In genomic region chr16:53159781-53160436, GRCh38 we compare ENCODE assay signal across 8 cellular contexts.
DNase-seq lines count a peak whose midpoint lies in the region; ATAC-seq, FAIRE-seq and TF ChIP-seq lines count a peak whose summit lies in the region.

No MANE protein-coding gene starts in this region.

- H3K27ac Mint-ChIP-seq in mesothelial cell of epicardium, result no peak overlapping the region

- H4K20me1 ChIP-seq in OCI-LY7 (ENCODE audit: insufficient read depth, low read length), result 0 out of 2 replicates have a peak, but pooled peaks cover 3% of the 10 kb centered on the region

- POLR2A ChIA-PET in OCI-LY7 (lab: Charles Lee), result interaction anchor here (0.5 to 1.7 kb wide), 4 partner anchors 9 to 102 kb away, joined by 3 to 5 read pairs (median 3); no protein-coding TSS in a partner anchor

- H3K9me2 ChIP-seq in OCI-LY7 (ENCODE audit: insufficient read depth, low read length), result no peaks in the 10 kb centered on the region

- H3K9me3 Mint-ChIP-seq in mesothelial cell of epicardium, result no peaks in the 10 kb centered on the region

- peaks cover 15% of the 10 kb centered on the region for H3K36me3 Mint-ChIP-seq in mesothelial cell of epicardium

- H3K4me3 ChIP-seq in OCI-LY7 (ENCODE audit: low read depth, low read length, poor library complexity, severe bottlenecking), result no peak overlapping the region

- H2AFZ ChIP-seq in OCI-LY7 (ENCODE audit: low read length), result no peak overlapping the region

- no peaks in the 10 kb centered on the region for H3K9me3 ChIP-seq in OCI-LY7 (ENCODE audit: low read length)

- DNase-seq in ELR (ENCODE audit: low read depth), result peak; percentile 69
- DNase-seq in OCI-LY7 (ENCODE audit: low spot score), result peak; percentile 75
- DNase-seq in dermis microvascular lymphatic vessel endothelial cell (ENCODE audit: low read depth in 2 of 2), result peak; percentile 58 to 76
- DNase-seq in mesothelial cell of epicardium (ENCODE audit: low spot score in 2 of 2, unreplicated experiment in 2 of 2), result no peak

- no TSS peak for BruUV-seq in OCI-LY7 (replicated peaks; lab: Mats Ljungman, UMichigan)

- FAIRE-seq in A204.1 (lab: Jason Lieb, UNC), result peak; percentile 39

- H3K79me2 ChIP-seq in OCI-LY7 (ENCODE audit: insufficient read depth, low read depth, low read length), result peaks cover 58% of the 10 kb centered on the region

- no peak overlapping the region for H3K27ac ChIP-seq in OCI-LY7 (ENCODE audit: low read depth, low read length, poor library complexity, severe bottlenecking)

- no peak overlapping the region for H3K4me3 Mint-ChIP-seq in mesothelial cell of epicardium

- ATAC-seq in HG02981 (IDR thresholded peaks at IDR 0.05; ENCODE audit: unreplicated experiment) (peak; percentile 56), HG03095 (IDR thresholded peaks at IDR 0.05; ENCODE audit: unreplicated experiment) (no peak), GM18873 (IDR thresholded peaks at IDR 0.05; ENCODE audit: low FRiP score, unreplicated experiment) (no peak)

- H3K4me1 ChIP-seq in OCI-LY7 (ENCODE audit: insufficient read depth, low read length, poor library complexity, severe bottlenecking), result no peaks in the 10 kb centered on the region

- H3K27me3 Mint-ChIP-seq in mesothelial cell of epicardium (ENCODE audit: low read depth), result no peaks in the 10 kb centered on the region

- peaks cover 2% of the 10 kb centered on the region for H3K4me1 Mint-ChIP-seq in mesothelial cell of epicardium

- H3K4me2 ChIP-seq in OCI-LY7 (ENCODE audit: low read length), result no peak overlapping the region

- peaks cover 80% of the 10 kb centered on the region for H3K36me3 ChIP-seq in OCI-LY7 (ENCODE audit: insufficient read depth, low read length)

- TF ChIP-seq CTCF in OCI-LY7 (conservative IDR thresholded peaks at IDR 0.05; ENCODE audit: low read length), result peak; percentile 91
- TF ChIP-seq CTCF in mesothelial cell of epicardium (IDR thresholded peaks at IDR 0.05; ENCODE audit: unreplicated experiment), result peak; percentile 76

- CTCF ChIA-PET in OCI-LY7 (lab: Charles Lee; ENCODE audit: unreplicated experiment), result interaction anchor here (0.5 kb wide), 1 partner anchor 112 kb away, joined by 3 read pairs; no protein-coding TSS in a partner anchor

- intact Hi-C loops in OCI-LY7 (cut with micrococcal nuclease; ENCODE audit: unreplicated experiment), result loop anchor here (1.0 to 2.0 kb wide), 2 partner anchors 29 to 105 kb away; no protein-coding TSS in a partner anchor

Comparison
In these comparisons a context has a peak if more than half of its experiments do, and no peak if none do; other contexts are left out.
1. DNase-seq: peak in ELR (single experiment), OCI-LY7 (single experiment) and dermis microvascular lymphatic vessel endothelial cell (2 of 2); none in mesothelial cell of epicardium (0 of 2).